ENCODE assay signal across 26 cellular contexts in the genomic region with DNA sequence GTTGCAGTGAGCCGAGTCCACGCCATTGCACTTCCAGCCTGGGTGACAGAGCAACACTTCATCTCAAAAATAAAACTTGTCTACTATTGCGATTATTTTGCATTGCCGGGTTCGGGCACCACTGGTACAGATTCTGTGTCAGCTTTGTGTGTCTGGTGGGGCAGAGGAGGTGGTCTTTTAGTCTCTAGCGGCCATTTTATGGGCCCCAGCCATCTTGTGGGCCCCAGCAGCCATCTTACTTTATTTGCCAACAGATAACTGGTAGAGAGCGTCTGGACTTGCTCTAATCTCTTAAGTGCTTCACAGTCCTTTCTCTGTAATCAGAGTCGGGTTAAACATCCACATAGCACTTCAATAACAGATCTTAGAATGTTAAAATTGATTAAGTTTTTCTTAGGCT.
"Had no signal": no experiment of that assay in that cellular context is flagged by ENCODE, and none has a peak within 500 bp of the region (broad histone marks: within the 10 kb centered on the region; RNA-seq: fewer than 3 reads in every experiment).

No MANE protein-coding gene starts in this region.

- FAIRE-seq: keratinocyte had no signal

- H3K4me3 Mint-ChIP-seq: nephron; T-helper 1 cell treated with Interleukin-12 subunit alpha and Interleukin-12 subunit beta and Interleukin-4 antibody, amounts not matched to agents 30 μg/mL and 1 μg/mL, for 36 hours had no signal

- H3K9me3 ChIP-seq: breast epithelium, neutrophil, ovary, right lobe of liver, stomach, thyroid gland, upper lobe of left lung, vagina had no signal

- H3K27me3 ChIP-seq: breast epithelium, neutrophil, ovary, right lobe of liver, stomach, thyroid gland, upper lobe of left lung, vagina had no signal

- H3K4me1 ChIP-seq: breast epithelium had no signal

- H3K9me3 Mint-ChIP-seq: activated T-helper 2 cell treated with anti-CD3 and anti-CD28 coated beads, Interferon-gamma antibody, Interleukin-2, Interleukin-4, amounts not matched to agents 10 μg/mL and 5 μg/mL and 100 μg/mL, durations not matched to agents 14 hours and 24 hours and 36 hours; nephron; T-helper 1 cell treated with Interleukin-12 subunit alpha and Interleukin-12 subunit beta and Interleukin-4 antibody, amounts not matched to agents 30 μg/mL and 1 μg/mL, for 36 hours had no signal

- H3K4me3 ChIP-seq: breast epithelium, ovary, right lobe of liver, stomach, thyroid gland, upper lobe of left lung, vagina had no signal

- H3K36me3 ChIP-seq: ovary had no signal

- H3K27ac ChIP-seq: breast epithelium, neutrophil, ovary, right lobe of liver, stomach, thyroid gland, upper lobe of left lung, vagina, WERI-Rb-1 had no signal

- ATAC-seq: esophagus mucosa, left cardiac atrium, right lobe of liver had no signal

- H3K27me3 Mint-ChIP-seq: progenitor cell of endocrine pancreas had no signal

- H3K27ac Mint-ChIP-seq: activated T-helper 2 cell treated with anti-CD3 and anti-CD28 coated beads, Interferon-gamma antibody, Interleukin-2, Interleukin-4, amounts not matched to agents 10 μg/mL and 5 μg/mL and 100 μg/mL, durations not matched to agents 14 hours and 24 hours and 36 hours; nephron; progenitor cell of endocrine pancreas; T-helper 1 cell treated with Interleukin-12 subunit alpha and Interleukin-12 subunit beta and Interleukin-4 antibody, amounts not matched to agents 30 μg/mL and 1 μg/mL, for 36 hours had no signal

- DNase-seq: activated CD4-positive, alpha-beta T cell treated with anti-CD3 and anti-CD28 coated beads for 1 hour; activated CD8-positive, alpha-beta memory T cell treated with anti-CD3 and anti-CD28 coated beads for 24 hours; central memory CD4-positive, alpha-beta T cell; foreskin fibroblast; head of caudate nucleus; hippocampal formation; left cardiac atrium; mammary epithelial cell; ovary; right lobe of liver; stimulated activated CD4-positive, alpha-beta T cell treated with anti-CD3 and anti-CD28 coated beads, Interleukin-2, amount 100 ng/mL, for 48 hours; stomach; SW 1271; T-helper 9 cell; thyroid gland; upper lobe of left lung; WERI-Rb-1 had no signal
